In the genomic region with DNA sequence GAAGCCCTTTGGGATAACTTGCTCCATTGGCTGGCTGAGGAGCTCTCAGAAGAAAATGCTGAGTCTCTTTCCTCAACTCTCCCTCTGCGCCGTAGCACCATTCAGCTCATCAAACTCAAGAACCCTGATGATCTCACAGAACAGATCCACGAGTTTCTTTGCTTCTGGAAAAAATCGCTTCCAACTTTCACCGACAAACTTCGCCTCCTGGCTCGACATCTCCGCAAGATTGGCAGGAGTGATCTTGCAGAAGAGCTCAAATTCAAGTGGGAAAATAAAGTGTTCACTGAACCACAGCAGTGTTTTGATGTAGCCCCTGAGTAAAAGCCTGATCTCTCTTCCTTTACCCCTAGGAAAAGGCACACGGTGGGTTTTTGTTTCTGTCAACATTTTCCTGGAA, we compare ENCODE assay signal across 24 cellular contexts.
DNase-seq lines count a peak whose midpoint lies in the region; FAIRE-seq and TF ChIP-seq lines count a peak whose summit lies in the region.
"Had no signal": no experiment of that assay in that cellular context is flagged by ENCODE, and none has a peak within 500 bp of the region (broad histone marks: within the 10 kb centered on the region; RNA-seq: fewer than 3 reads in every experiment).

No MANE protein-coding gene starts in this region.

- TF ChIP-seq POLR2A in thyroid gland (IDR thresholded peaks at IDR 0.05) (peak in 1 of 2 donors; percentile 32), H54 (IDR thresholded peaks at IDR 0.05; ENCODE audit: low read depth, low read length) (no peak)

- WGBS in thyroid gland, 2 donors, result 28 to 60% methylated on average over 9 of the region's 9 CpGs

- DNase-seq in nephron progenitor cell (no peak), thyroid gland (peak; percentile 65 to 74), DMS114 treated with DMSO at 0.1 percent for 48 hours (lab: John Stamatoyannopoulos, UW; ENCODE audit: unreplicated experiment) (no peak), caudate nucleus (lab: John Stamatoyannopoulos, UW) (no peak), NCI-H524 treated with DMSO at 0.1 percent for 48 hours (lab: John Stamatoyannopoulos, UW) (no peak), H54 (ENCODE audit: insufficient read length, low spot score) (no peak)
- DNase-seq: 8988T; ACHN; BE2C; C1 segment of cervical spinal cord; CD4-positive, alpha-beta memory T cell; CD4-positive, CD25-positive, alpha-beta regulatory T cell; CD8-positive, alpha-beta memory T cell; COR-L47; DMS 273 treated with DMSO at 0.1 percent for 48 hours; DMS79 treated with DMSO at 0.1 percent for 48 hours; GF-D8 had no signal

- FAIRE-seq in H54 (lab: Jason Lieb, UNC), result no peak
- FAIRE-seq: A204.1, G401.6, GM12891, GM19239 had no signal

- no peaks in the 10 kb centered on the region for H3F3A ChIP-seq in Loucy (ENCODE audit: low read depth)

- H3K27me3 Mint-ChIP-seq in nephron progenitor cell (ENCODE audit: low read depth, poor library complexity), result no peaks in the 10 kb centered on the region
- H3K27me3 Mint-ChIP-seq: CD4-positive, alpha-beta memory T cell; CD4-positive, CD25-positive, alpha-beta regulatory T cell; CD8-positive, alpha-beta memory T cell had no signal

- peaks cover 16 to 31% (median 22%) of the 10 kb centered on the region in 10 experiments for H3K4me1 ChIP-seq in BLaER1 treated with 17β-estradiol and CSF1 and Interleukin-3, amounts not matched to agents 10 nM and 100 nM
- no peaks in the 10 kb centered on the region for H3K4me1 ChIP-seq in Loucy (ENCODE audit: insufficient read depth, low read length, poor library complexity, severe bottlenecking)
- H3K4me1 ChIP-seq in thyroid gland, result peaks cover 17 to 18% of the 10 kb centered on the region in 2 donors
- H3K4me1 ChIP-seq: BE2C had no signal

- no peaks in the 10 kb centered on the region for H3K9me2 ChIP-seq in Loucy (replicated peaks; ENCODE audit: low read depth, low read length)

- H3K4me1 Mint-ChIP-seq in nephron progenitor cell, result peaks cover 6% of the 10 kb centered on the region

- no peaks in the 10 kb centered on the region for H4K20me1 ChIP-seq in BLaER1 treated with 17β-estradiol and CSF1 and Interleukin-3, amounts not matched to agents 10 nM and 100 nM
- H4K20me1 ChIP-seq in Loucy (ENCODE audit: insufficient read depth, low read length, poor library complexity, severe bottlenecking), result no peaks in the 10 kb centered on the region

- H3K36me3 ChIP-seq in BLaER1 treated with 17β-estradiol and CSF1 and Interleukin-3, amounts not matched to agents 10 nM and 100 nM, result no peaks in the 10 kb centered on the region
- H3K36me3 ChIP-seq in Loucy (ENCODE audit: insufficient read depth, low read length) (no peaks in the 10 kb centered on the region), thyroid gland (no peaks in the 10 kb centered on the region)
- H3K36me3 ChIP-seq: BE2C had no signal

- no peak overlapping the region for H3K4me3 ChIP-seq in BLaER1 treated with 17β-estradiol and CSF1 and Interleukin-3, amounts not matched to agents 10 nM and 100 nM
- H3K4me3 ChIP-seq in Loucy (ENCODE audit: low read length, poor library complexity, severe bottlenecking) (no peak overlapping the region), thyroid gland (replicated peaks in 1 of 3) (no peak overlapping the region)

- TF ChIP-seq CTCF in Loucy (conservative IDR thresholded peaks at IDR 0.05; ENCODE audit: low read length), result no peak
- no peak for TF ChIP-seq CTCF in nephron progenitor cell (IDR thresholded peaks at IDR 0.05)
- TF ChIP-seq CTCF in thyroid gland (IDR thresholded peaks at IDR 0.05), result no peak

- peak overlapping the region; percentile 38; the same call in 1 of the 2 replicates for H2AFZ ChIP-seq in Loucy (ENCODE audit: low read length)

- H3K4me2 ChIP-seq in BLaER1 treated with 17β-estradiol and CSF1 and Interleukin-3, amounts not matched to agents 10 nM and 100 nM, result peak overlapping the region in 10 of 11 experiments; percentile 2 to 63 (median 40); a peak in 17 of 22 replicates
- no peak overlapping the region for H3K4me2 ChIP-seq in Loucy (ENCODE audit: low read depth, low read length, poor library complexity, severe bottlenecking)

- intact Hi-C loops in thyroid gland (cut with DNase I), result no loop called here

- H3K36me3 Mint-ChIP-seq in nephron progenitor cell (ENCODE audit: low read depth), result no peaks in the 10 kb centered on the region
- H3K36me3 Mint-ChIP-seq: CD14-positive monocyte; CD4-positive, alpha-beta memory T cell; CD4-positive, CD25-positive, alpha-beta regulatory T cell had no signal

- no peaks in the 10 kb centered on the region for H3K79me2 ChIP-seq in Loucy (ENCODE audit: insufficient read depth, low read length)

- H3K9me3 Mint-ChIP-seq in nephron progenitor cell, result no peaks in the 10 kb centered on the region
- H3K9me3 Mint-ChIP-seq: CD14-positive monocyte; CD4-positive, alpha-beta memory T cell; CD4-positive, CD25-positive, alpha-beta regulatory T cell; CD8-positive, alpha-beta memory T cell had no signal

- H3K9me3 ChIP-seq in BLaER1 treated with 17β-estradiol and CSF1 and Interleukin-3, amounts not matched to agents 10 nM and 100 nM (replicated peaks in 1 of 11), result 0 out of 22 replicates have a peak, but pooled peaks cover 0 to 2% (median 0%) of the 10 kb centered on the region in 11 experiments
- H3K9me3 ChIP-seq in Loucy (ENCODE audit: insufficient read depth, low read depth, low read length) (no peaks in the 10 kb centered on the region), thyroid gland (no peaks in the 10 kb centered on the region)
- H3K9me3 ChIP-seq: BE2C had no signal

- peak overlapping the region in 8 of 11 experiments; percentile 28 to 63 (median 40); a peak in 14 of 22 replicates for H3K27ac ChIP-seq in BLaER1 treated with 17β-estradiol and CSF1 and Interleukin-3, amounts not matched to agents 10 nM and 100 nM
- H3K27ac ChIP-seq in thyroid gland, result peak overlapping the region; percentile 35 to 91 (median 63)
- no peak overlapping the region for H3K27ac ChIP-seq in caudate nucleus (ENCODE audit: low read depth, low read length)

- no peaks in the 10 kb centered on the region for H3K27me3 ChIP-seq in BLaER1 treated with 17β-estradiol and CSF1 and Interleukin-3, amounts not matched to agents 10 nM and 100 nM
- H3K27me3 ChIP-seq in Loucy (ENCODE audit: insufficient read depth, low read length, poor library complexity, severe bottlenecking) (no peaks in the 10 kb centered on the region), thyroid gland (no peaks in the 10 kb centered on the region)
- H3K27me3 ChIP-seq: BE2C had no signal

- H3K9ac ChIP-seq in BLaER1 treated with 17β-estradiol and CSF1 and Interleukin-3, amounts not matched to agents 10 nM and 100 nM, result no peak overlapping the region; a peak in 1 of 22 replicates
- no peak overlapping the region for H3K9ac ChIP-seq in Loucy (ENCODE audit: low read depth, low read length, poor library complexity, severe bottlenecking)

- peak overlapping the region; percentile 15 for H3K27ac Mint-ChIP-seq in nephron progenitor cell
- H3K27ac Mint-ChIP-seq: CD14-positive monocyte; CD4-positive, CD25-positive, alpha-beta regulatory T cell; CD8-positive, alpha-beta memory T cell had no signal

- H3K4me3 Mint-ChIP-seq in nephron progenitor cell, result no peak overlapping the region
- H3K4me3 Mint-ChIP-seq: CD14-positive monocyte; CD4-positive, alpha-beta memory T cell; CD4-positive, CD25-positive, alpha-beta regulatory T cell; CD8-positive, alpha-beta memory T cell had no signal

Comparison
In these comparisons a context has a peak if more than half of its experiments do, and no peak if none do; other contexts are left out.
1. DNase-seq: peak in thyroid gland (2 of 2); none in nephron progenitor cell (single experiment), DMS114 treated with DMSO at 0.1 percent for 48 hours (single experiment), caudate nucleus (0 of 61), NCI-H524 treated with DMSO at 0.1 percent for 48 hours (single experiment) and H54 (single experiment).